In genomic region chr17:74211929-74212261, GRCh38 we compare ENCODE assay signal across 8 cellular contexts. TPM values are rescaled to one million over a fixed set of nuclear protein-coding genes. Genes with fewer than 3 reads are reported as not detected.
DNase-seq lines count a peak whose midpoint lies in the region; ATAC-seq, FAIRE-seq and TF ChIP-seq lines count a peak whose summit lies in the region.

No MANE protein-coding gene starts in this region.

- no peak overlapping the region for H3K4me3 ChIP-seq in SK-N-SH (ENCODE audit: low read depth in 2 of 2, low read length in 1 of 2)
- peak overlapping the region; percentile 71 for H3K4me3 ChIP-seq in iPS-18a (ENCODE audit: low read length)
- H3K4me3 ChIP-seq in stomach, result peak overlapping the region; percentile 48 to 63 (median 52)

- peak overlapping the region; percentile 97 for H3K4me3 Mint-ChIP-seq in activated T-helper 17 cell treated with anti-CD3 and anti-CD28 coated beads, Interleukin-2, amount 50 U/mL, for 72 hours

- TF ChIP-seq EP300 in SK-N-SH (IDR thresholded peaks at IDR 0.05; ENCODE audit: borderline replicate concordance in 1 of 2, low read depth in 1 of 2, low read length in 1 of 2), result no peak
- TF ChIP-seq EP300 in stomach (IDR thresholded peaks at IDR 0.05), result no peak

- TF ChIP-seq CTCF in SK-N-SH (IDR thresholded peaks at IDR 0.05), result no peak
- TF ChIP-seq CTCF in stomach (IDR thresholded peaks at IDR 0.05), result no peak
- TF ChIP-seq CTCF in D721Med (IDR thresholded peaks at IDR 0.05; ENCODE audit: insufficient read depth, missing control alignments), result no peak

- H3K27ac Mint-ChIP-seq in activated T-helper 17 cell treated with anti-CD3 and anti-CD28 coated beads, Interleukin-2, amount 50 U/mL, for 72 hours, result peak overlapping the region; percentile 12

- no peak for TF ChIP-seq RAD21 in SK-N-SH (IDR thresholded peaks at IDR 0.05; ENCODE audit: low read length)

- no peak overlapping the region; the same call in 1 of the 2 replicates for H3K4me2 ChIP-seq in SK-N-SH

- peaks cover 22% of the 10 kb centered on the region for H3K79me2 ChIP-seq in SK-N-SH (ENCODE audit: insufficient read depth)

- CTCF ChIA-PET in SK-N-SH (lab: Yijun Ruan, JAX), result interaction anchor here (0.6 to 4.5 kb wide), 14 partner anchors 9 to 835 kb away, joined by 3 to 30 read pairs (median 4); partner anchors contain the start of gene RPL38

- no peaks in the 10 kb centered on the region for H3K27me3 Mint-ChIP-seq in activated T-helper 17 cell treated with anti-CD3 and anti-CD28 coated beads, Interleukin-2, amount 50 U/mL, for 72 hours

- H3K27ac ChIP-seq in SK-N-SH (ENCODE audit: low read depth in 2 of 2, low read length in 1 of 2) (no peak overlapping the region; a peak in 1 of 4 replicates), iPS-18a (ENCODE audit: low read length) (no peak overlapping the region), stomach (peak overlapping the region in 3 of 5 donors; percentile 75 to 84 (median 75))

- no peaks in the 10 kb centered on the region for H3K9me3 Mint-ChIP-seq in activated T-helper 17 cell treated with anti-CD3 and anti-CD28 coated beads, Interleukin-2, amount 50 U/mL, for 72 hours

- H3K9ac ChIP-seq in SK-N-SH (no peak overlapping the region), iPS-18a (ENCODE audit: low read length) (peak overlapping the region; percentile 24)

- intact Hi-C loops in stomach (cut with DNase I; ENCODE audit: low total_unique reads), result loop anchor here (10.0 kb wide), 1 partner anchor 73 kb away; no protein-coding TSS in a partner anchor

- peaks cover 39% of the 10 kb centered on the region for H4K20me1 ChIP-seq in SK-N-SH (ENCODE audit: insufficient read depth)

- no peak for FAIRE-seq in D721Med (lab: Jason Lieb, UNC)

- DNase-seq in SK-N-SH (no peak), stomach (no peak), NCI-H510A (lab: John Stamatoyannopoulos, UW) (no peak), epidermal melanocyte (ENCODE audit: insufficient read length, low spot score) (no peak), D721Med (ENCODE audit: insufficient read length, low spot score) (no peak)

- peaks cover 60% of the 10 kb centered on the region for H3K36me3 Mint-ChIP-seq in activated T-helper 17 cell treated with anti-CD3 and anti-CD28 coated beads, Interleukin-2, amount 50 U/mL, for 72 hours (ENCODE audit: low read depth)

- TF ChIP-seq POLR2A in stomach (IDR thresholded peaks at IDR 0.05), result no peak

- WGBS in SK-N-SH (ENCODE audit: low lambda C conversion rate), result 88% methylated on average over 12 of the region's 12 CpGs
- 30 to 46% (median 34%) methylated on average over 8 to 12 of the region's 12 CpGs for WGBS in stomach, 5 donors

- no peaks in the 10 kb centered on the region for H3K9me2 ChIP-seq in SK-N-SH

- no peaks in the 10 kb centered on the region for H3K9me3 ChIP-seq in SK-N-SH
- H3K9me3 ChIP-seq in iPS-18a (ENCODE audit: control insufficient read depth, low read depth, low read length), result no peaks in the 10 kb centered on the region
- no peaks in the 10 kb centered on the region for H3K9me3 ChIP-seq in stomach

- no peak; the same call in 2 of the 3 replicates for ATAC-seq in SK-N-SH treated with all-trans-retinoic acid at 6 μM for 48 hours
- no peak for ATAC-seq in activated T-helper 17 cell treated with anti-CD3 and anti-CD28 coated beads, Interleukin-2, amount 50 U/mL, for 72 hours (replicated peaks)

- no peak overlapping the region for H2AFZ ChIP-seq in SK-N-SH (ENCODE audit: low read depth)

- H3K4me1 ChIP-seq in SK-N-SH (ENCODE audit: control insufficient read depth in 1 of 2, insufficient read depth in 2 of 2, low read depth in 1 of 2, low read length in 1 of 2) (peaks cover 9 to 80% of the 10 kb centered on the region in 2 experiments; a peak in 3 of 4 replicates), iPS-18a (ENCODE audit: control insufficient read depth, low read depth, low read length) (peaks cover 28% of the 10 kb centered on the region), stomach (peaks cover 31 to 84% (median 58%) of the 10 kb centered on the region in 4 donors)

- H3K4me1 Mint-ChIP-seq in activated T-helper 17 cell treated with anti-CD3 and anti-CD28 coated beads, Interleukin-2, amount 50 U/mL, for 72 hours, result peaks cover 29% of the 10 kb centered on the region

- POLR2A ChIA-PET in SK-N-SH (lab: Yijun Ruan, JAX), result interaction anchor here (0.6 to 1.1 kb wide), 2 partner anchors 9 to 10 kb away, joined by 3 read pairs; partner anchors contain the start of gene RPL38

- peaks cover 33 to 40% of the 10 kb centered on the region in 2 experiments for H3K36me3 ChIP-seq in SK-N-SH (replicated peaks in 1 of 2; ENCODE audit: control insufficient read depth in 1 of 2, insufficient read depth in 2 of 2, low read length in 1 of 2)
- peaks cover 33% of the 10 kb centered on the region for H3K36me3 ChIP-seq in iPS-18a (ENCODE audit: control insufficient read depth, low read depth, low read length)
- H3K36me3 ChIP-seq in stomach, result peaks cover 28 to 40% (median 39%) of the 10 kb centered on the region in 4 donors

- peaks cover 48% of the 10 kb centered on the region for H3F3A ChIP-seq in SK-N-SH (replicated peaks; ENCODE audit: insufficient read depth)

- H3K27me3 ChIP-seq in SK-N-SH (ENCODE audit: insufficient read depth), result no peaks in the 10 kb centered on the region
- H3K27me3 ChIP-seq in iPS-18a (ENCODE audit: control insufficient read depth, insufficient read depth, low read length), result peaks cover 36% of the 10 kb centered on the region
- H3K27me3 ChIP-seq in stomach, result peaks cover 0 to 11% (median 0%) of the 10 kb centered on the region in 3 donors

TF ChIP-seq in SK-N-SH, 30 proteins besides CTCF, POLR2A, EP300 and RAD21:
- peak; percentile 47; the same call in 1 of the 2 replicates for TF ChIP-seq POLR2AphosphoS5 (IDR thresholded peaks at IDR 0.05; ENCODE audit: low read depth, low read length)
- peak; percentile 3; the same call in 1 of the 2 replicates for TF ChIP-seq PBX3 (IDR thresholded peaks at IDR 0.05)
- TF ChIP-seq JUND (IDR thresholded peaks at IDR 0.05), result no peak

TF ChIP-seq in SK-N-SH treated with all-trans-retinoic acid at 6 μM for 48 hours, 23 proteins besides CTCF, POLR2A, EP300 and RAD21:
- TF ChIP-seq ARNTL (CRISPR knock-in tag; IDR thresholded peaks at IDR 0.05; ENCODE audit: borderline replicate concordance, low read depth) (no peak), SNAI2 (CRISPR knock-in tag; IDR thresholded peaks at IDR 0.05) (no peak), CSRNP3 (CRISPR knock-in tag; IDR thresholded peaks at IDR 0.05) (no peak), PPARA (CRISPR knock-in tag; IDR thresholded peaks at IDR 0.05; ENCODE audit: borderline replicate concordance) (no peak)

RNA-seq across cellular contexts. Expression of gene TTYH2, which starts 1.5 kb away (rescaled TPM):
- polyA plus RNA-seq in SK-N-SH (2012; rRNA removed), result 16.1 and 17.0 TPM in 2 replicates
- 4.9 and 7.7 TPM in 2 replicates for polyA plus RNA-seq in SK-N-SH (2012; cell fraction: cytosol; rRNA removed)
- 24.7 and 28.8 TPM in 2 replicates for polyA plus RNA-seq in SK-N-SH (2012; cell fraction: nucleus; rRNA removed)
- total RNA-seq in activated T-helper 17 cell treated with anti-CD3 and anti-CD28 coated beads, Interleukin-2, amount 50 U/mL, for 72 hours, result 10 to 100 TPM in 1 of 2 donors, 1 to 10 TPM in 1; 2.6 to 13.9 TPM
- total RNA-seq in stomach, result 10 to 100 TPM in 1 of 5 donors, 1 to 10 TPM in 3, under 1 TPM in 1; 0.58 to 17.9 (median 2.8) TPM
- 1 to 10 TPM; 1.2 to 1.8 (median 1.3) TPM for polyA plus RNA-seq in stomach

RNA-seq across cellular contexts. Expression of gene RPL38, which starts 8.4 kb away (rescaled TPM):
- 816 and 4,154 TPM in 2 replicates for polyA plus RNA-seq in SK-N-SH (2012; rRNA removed)
- polyA plus RNA-seq in SK-N-SH (2012; cell fraction: cytosol; rRNA removed), result 2,004 and 5,521 TPM in 2 replicates
- 1,163 and 1,372 TPM in 2 replicates for polyA plus RNA-seq in SK-N-SH (2012; cell fraction: nucleus; rRNA removed)
- total RNA-seq in activated T-helper 17 cell treated with anti-CD3 and anti-CD28 coated beads, Interleukin-2, amount 50 U/mL, for 72 hours, result 1,000 to 10,000 TPM; 1,259 to 1,366 TPM
- total RNA-seq in stomach, result 1,000 to 10,000 TPM in 1 of 5 donors, 100 to 1,000 TPM in 3, 10 to 100 TPM in 1; 37.7 to 1,270 (median 232) TPM
- polyA plus RNA-seq in stomach, result 1,000 to 10,000 TPM; 1,436 to 1,839 (median 1,751) TPM

Comparison
In these comparisons a context has a peak if more than half of its experiments do, and no peak if none do; other contexts are left out.
1. H3K27ac ChIP-seq: peak in stomach (3 of 5); none in SK-N-SH (0 of 2) and iPS-18a (single experiment).
2. H3K4me3 ChIP-seq: peak in iPS-18a (single experiment) and stomach (4 of 4); none in SK-N-SH (0 of 2).